In genomic region chr12:51424662-51425539, GRCh38 we compare ENCODE assay signal across 8 cellular contexts. TPM values are rescaled to one million over a fixed set of nuclear protein-coding genes. Genes with fewer than 3 reads are reported as not detected.
DNase-seq lines count a peak whose midpoint lies in the region; ATAC-seq, FAIRE-seq and TF ChIP-seq lines count a peak whose summit lies in the region.

Gene SLC4A8 (plus strand): TSS chr12:51424831. CDS start chr12:51424988, 157 bp downstream.

- no peak within 1 kb of the TSS for H4K91ac ChIP-seq in H1 (replicated peaks; ENCODE audit: insufficient read length, low read length)

- intact Hi-C loops in CD14-positive monocyte (cut with micrococcal nuclease) = loop anchor here (5.0 to 10.0 kb wide), 4 partner anchors 107 to 597 kb away; a partner anchor contains a TSS

- TF ChIP-seq POLR2A in H1 (IDR thresholded peaks at IDR 0.05; ENCODE audit: control extremely low read depth in 1 of 2, low read depth in 2 of 2, low read length in 2 of 2) = peak in 1 of 2 experiments; percentile 57; a peak in 1 of 3 replicates

- H3K4me1 ChIP-seq in H1 (replicated peaks in 1 of 4; ENCODE audit: control insufficient read depth in 3 of 4, insufficient read depth in 4 of 4, low read length in 3 of 4) = peaks cover 0 to 10% (median 2%) of the 10 kb centered on the region in 4 experiments; a peak in 3 of 7 replicates
- peaks cover 6% of the 10 kb centered on the region for H3K4me1 ChIP-seq in mesendoderm (ENCODE audit: control insufficient read depth, low read depth, low read length)

- H3K27me3 ChIP-seq in H1 (replicated peaks in 1 of 4; ENCODE audit: control insufficient read depth in 3 of 4, extremely low read depth in 1 of 4, insufficient read depth in 3 of 4, low read length in 3 of 4) (no peaks in the 10 kb centered on the region), mesendoderm (ENCODE audit: insufficient read depth, low read length, poor library complexity) (no peaks in the 10 kb centered on the region)

- H2BK5ac ChIP-seq in H1 (ENCODE audit: low read depth, low read length) = no peak within 1 kb of the TSS
- peak within 1 kb of the TSS; percentile 35 for H2BK5ac ChIP-seq in mesendoderm (ENCODE audit: low read length)

- DNase-seq in CD14-positive monocyte (ENCODE audit: low spot score) = peak; percentile 68
- DNase-seq in NCI-H82 treated with DMSO at 0.1 percent for 48 hours (lab: John Stamatoyannopoulos, UW; ENCODE audit: unreplicated experiment) = peak; percentile 76
- DNase-seq in activated CD8-positive, alpha-beta memory T cell treated with anti-CD3 and anti-CD28 coated beads for 48 hours (ENCODE audit: low read depth in 2 of 3, low spot score in 2 of 3) = peak; percentile 57 to 68 (median 59)
- DNase-seq in H1 (ENCODE audit: low read depth in 1 of 2, low spot score in 2 of 2) = peak; percentile 85 to 96
- peak; percentile 98 for DNase-seq in mesendoderm
- DNase-seq in stimulated activated CD8-positive, alpha-beta memory T cell treated with anti-CD3 and anti-CD28 coated beads, Interleukin-12 subunit alpha, Interleukin-12 subunit beta, amount 100 ng/mL, for 24 hours (ENCODE audit: extremely low read depth) = peak; percentile 48

- no peaks in the 10 kb centered on the region for H3K9me3 ChIP-seq in H1 (ENCODE audit: insufficient read depth in 2 of 2, low read depth in 1 of 2, low read length in 1 of 2)

- no peaks in the 10 kb centered on the region for H3K36me3 Mint-ChIP-seq in CD14-positive monocyte

- H3K27ac ChIP-seq in H1 (ENCODE audit: low read depth, low read length) (no peak within 1 kb of the TSS), mesendoderm (ENCODE audit: low read depth, low read length) (peak within 1 kb of the TSS; percentile 51)

- TF ChIP-seq CTCF in CD14-positive monocyte (IDR thresholded peaks at IDR 0.05) (peak; percentile 92), H1 (IDR thresholded peaks at IDR 0.05; ENCODE audit: control extremely low read depth in 1 of 3, insufficient read depth in 1 of 3, low read depth in 1 of 3, low read length in 3 of 3) (peak; percentile 66 to 83 (median 77))

- ATAC-seq in GM19397 (IDR thresholded peaks at IDR 0.05; ENCODE audit: unreplicated experiment) = peak; percentile 89
- ATAC-seq in HG03565 (IDR thresholded peaks at IDR 0.05; ENCODE audit: unreplicated experiment) = peak; percentile 83

- H3K36me3 ChIP-seq in H1 (ENCODE audit: control insufficient read depth in 2 of 4, insufficient read depth in 4 of 4, low read length in 3 of 4) (no peaks in the 10 kb centered on the region), mesendoderm (ENCODE audit: control insufficient read depth, insufficient read depth, low read length) (no peaks in the 10 kb centered on the region)

- no peak within 1 kb of the TSS for H2BK12ac ChIP-seq in H1 (ENCODE audit: low read depth, low read length)

- H2AFZ ChIP-seq in H1 (ENCODE audit: low read length) = peak within 1 kb of the TSS; percentile 3; the same call in 1 of the 2 replicates

- no peak within 1 kb of the TSS for H3K14ac ChIP-seq in H1 (ENCODE audit: insufficient read length)

- FAIRE-seq in H1 (lab: Jason Lieb, UNC) = no peak

- no peaks in the 10 kb centered on the region for H4K20me1 ChIP-seq in H1 (replicated peaks in 1 of 2; ENCODE audit: control insufficient read depth in 1 of 2, insufficient read depth in 2 of 2, low read length in 2 of 2)

- H3K18ac ChIP-seq in H1 (ENCODE audit: extremely low read depth, low read length) (peak within 1 kb of the TSS; percentile 56; the same call in 1 of the 2 replicates), mesendoderm (ENCODE audit: low read length) (no peak within 1 kb of the TSS)

- H3K23ac ChIP-seq in H1 (ENCODE audit: insufficient read length) (no peak within 1 kb of the TSS), mesendoderm (ENCODE audit: low read length) (peak within 1 kb of the TSS; percentile 37)

- CTCF ChIA-PET in H1 (lab: Charles Lee; ENCODE audit: partially characterized antibody) = interaction anchor here (0.6 to 13.5 kb wide), 7 partner anchors 11 to 1253 kb away, joined by 3 to 137 read pairs (median 3); no protein-coding TSS in a partner anchor

- peak within 1 kb of the TSS; percentile 52 to 79 (median 62) for H3K4me3 ChIP-seq in H1 (ENCODE audit: extremely low read depth in 1 of 4, insufficient read depth in 2 of 4, low read depth in 3 of 4, low read length in 4 of 4)
- peak within 1 kb of the TSS; percentile 54 for H3K4me3 ChIP-seq in mesendoderm (ENCODE audit: low read length)

- H4K8ac ChIP-seq in H1 (ENCODE audit: extremely low read depth, insufficient read depth, low read length) (no peak within 1 kb of the TSS; the same call in 1 of the 2 replicates), mesendoderm (ENCODE audit: low read depth, low read length) (no peak within 1 kb of the TSS)

- 1% methylated on average over 63 of the region's 73 CpGs; no CpG with 5 or more reads in 1 of the 2 experiments for WGBS in H1 (ENCODE audit: extremely low coverage in 1 of 2, insufficient coverage in 1 of 2, insufficient read length in 1 of 2, insufficient replicate concordance in 2 of 2, low coverage in 1 of 2, low lambda C conversion rate in 2 of 2, missing lambda C conversion rate in 1 of 2), 2 experiments
- WGBS in mesendoderm (ENCODE audit: extremely low coverage, insufficient coverage, low lambda C conversion rate) = no CpG with 5 or more reads among the region's 73 CpGs

- TF ChIP-seq RAD21 in H1 (IDR thresholded peaks at IDR 0.05 in 1 of 2, conservative IDR thresholded peaks at IDR 0.05 in 1 of 2; ENCODE audit: low read depth in 2 of 2, low read length in 2 of 2) = peak; percentile 64 to 80

- H2BK120ac ChIP-seq in H1 (replicated peaks; ENCODE audit: low read depth, low read length) (no peak within 1 kb of the TSS), mesendoderm (ENCODE audit: low read depth, low read length) (no peak within 1 kb of the TSS)

- no peak within 1 kb of the TSS for H3K4ac ChIP-seq in H1 (replicated peaks; ENCODE audit: insufficient read length, low read depth, low read length)
- H3K4ac ChIP-seq in mesendoderm (ENCODE audit: low read depth, low read length) = no peak within 1 kb of the TSS

- H3K27ac Mint-ChIP-seq in CD14-positive monocyte = no peak within 1 kb of the TSS

- peaks cover 0 to 5% of the 10 kb centered on the region in 2 experiments; a peak in 1 of 4 replicates for H3K79me2 ChIP-seq in H1 (ENCODE audit: control insufficient read depth in 1 of 2, insufficient read depth in 2 of 2, low read length in 2 of 2)
- no peaks in the 10 kb centered on the region for H3K79me2 ChIP-seq in mesendoderm (ENCODE audit: control insufficient read depth, insufficient read depth, low read length)

- H3K9me3 Mint-ChIP-seq in CD14-positive monocyte = peaks cover 0 to 4% (median 0%) of the 10 kb centered on the region in 7 donors

- H3K56ac ChIP-seq in H1 (replicated peaks; ENCODE audit: insufficient read length, low read depth, low read length) (no peak within 1 kb of the TSS), mesendoderm (ENCODE audit: low read length) (peak within 1 kb of the TSS; percentile 80)

- H3K23me2 ChIP-seq in H1 (ENCODE audit: low read depth, low read length) = peaks cover 3% of the 10 kb centered on the region; the same call in 1 of the 2 replicates

- no peak within 1 kb of the TSS for H4K5ac ChIP-seq in H1 (ENCODE audit: insufficient read length, low read depth, low read length)
- H4K5ac ChIP-seq in mesendoderm (ENCODE audit: low read length) = no peak within 1 kb of the TSS

- no peak within 1 kb of the TSS for H2AK5ac ChIP-seq in H1 (ENCODE audit: low read depth, low read length)
- H2AK5ac ChIP-seq in mesendoderm (ENCODE audit: low read length) = no peak within 1 kb of the TSS

- H3K4me2 ChIP-seq in H1 (ENCODE audit: insufficient read depth in 1 of 2, low read depth in 2 of 2, low read length in 2 of 2) (peak within 1 kb of the TSS; percentile 50 to 71), mesendoderm (ENCODE audit: low read length) (peak within 1 kb of the TSS; percentile 58)

- H2BK20ac ChIP-seq in H1 (ENCODE audit: low read length) = no peak within 1 kb of the TSS

- no peak for TF ChIP-seq EP300 in H1 (IDR thresholded peaks at IDR 0.05; ENCODE audit: borderline replicate concordance in 1 of 2, low read depth in 2 of 2, low read length in 2 of 2)

- peaks cover 11% of the 10 kb centered on the region for H3K4me1 Mint-ChIP-seq in CD14-positive monocyte

- H3K4me3 Mint-ChIP-seq in CD14-positive monocyte = peak within 1 kb of the TSS; percentile 70 to 83

- H3K9ac ChIP-seq in H1 (replicated peaks in 1 of 4; ENCODE audit: extremely low read depth in 1 of 4, low read depth in 3 of 4, low read length in 3 of 4) (no peak within 1 kb of the TSS; a peak in 2 of 7 replicates), mesendoderm (ENCODE audit: low read length) (peak within 1 kb of the TSS; percentile 46)

- H3K79me1 ChIP-seq in H1 (ENCODE audit: low read depth, low read length) (no peaks in the 10 kb centered on the region), mesendoderm (ENCODE audit: low read length) (no peaks in the 10 kb centered on the region)

- H2BK15ac ChIP-seq in H1 (ENCODE audit: low read length) (no peak within 1 kb of the TSS), mesendoderm (replicated peaks; ENCODE audit: low read depth) (no peak within 1 kb of the TSS)

- peaks cover 22 to 35% (median 25%) of the 10 kb centered on the region in 3 donors for H3K27me3 Mint-ChIP-seq in CD14-positive monocyte (ENCODE audit: low read depth in 3 of 3)

- POLR2A ChIA-PET in H1 (lab: Charles Lee; ENCODE audit: partially characterized antibody) = no interaction called here

TF ChIP-seq in H1, 55 proteins besides CTCF, POLR2A, EP300 and RAD21 (continues in another document):
- TF ChIP-seq CREB1 (IDR thresholded peaks at IDR 0.05) (peak; percentile 44), PHF8 (conservative IDR thresholded peaks at IDR 0.05; ENCODE audit: low read depth, low read length) (peak; percentile 55; the same call in 1 of the 2 replicates), TEAD4 (IDR thresholded peaks at IDR 0.05; ENCODE audit: low read depth, low read length) (no peak), SP4 (IDR thresholded peaks at IDR 0.05; ENCODE audit: low read length) (peak; percentile 74), SIN3A (conservative IDR thresholded peaks at IDR 0.05 in 1 of 2, IDR thresholded peaks at IDR 0.05 in 1 of 2; ENCODE audit: low read depth in 1 of 2, low read length in 2 of 2) (peak in 1 of 2 experiments; percentile 46; a peak in 1 of 4 replicates), TAF7 (optimal IDR thresholded peaks at IDR 0.05; ENCODE audit: borderline replicate concordance, low read depth, low read length) (peak; percentile 58)

RNA-seq across cellular contexts. Expression of gene SLC4A8, which starts in this region (rescaled TPM):
- 1 to 10 TPM; 1.9 to 2.3 TPM for polyA plus RNA-seq in CD14-positive monocyte
- 13.4 and 15.2 TPM in 2 replicates for total RNA-seq in H1 (2021; fragmentation: NEBNext Ultra II Directional; extraction: Animal tissue kit (Norgen Biotek cat#: 25700))
- 8.6 and 11.2 TPM in 2 replicates for polyA plus RNA-seq in H1 (2011; rRNA removed)
- 9.1 TPM for polyA plus RNA-seq in H1 (2011; cell fraction: cytosol; rRNA removed)
- 8.8 TPM for polyA plus RNA-seq in H1 (2011; cell fraction: nucleus; rRNA removed)
- polyA plus RNA-seq in H1 (2012, experiment 1 of 2) = 5.5 to 7.9 TPM (median 7.2 TPM) in 4 replicates
- polyA plus RNA-seq in H1 (2012, experiment 2 of 2) = 1.4 TPM
- 4.3 TPM for polyA plus RNA-seq in H1 (2013, experiment 1 of 2)
- 3.6 TPM for polyA plus RNA-seq in H1 (2013, experiment 2 of 2)
- 25.2 and 27.7 TPM in 2 replicates for polyA minus RNA-seq in H1 (2011; rRNA and poly(A)+ RNA removed)
- polyA minus RNA-seq in H1 (2011; cell fraction: cytosol; rRNA and poly(A)+ RNA removed) = 9.0 TPM
- polyA minus RNA-seq in H1 (2011; cell fraction: nucleus; rRNA and poly(A)+ RNA removed) = 18.1 TPM
- polyA plus RNA-seq in mesendoderm (2013, experiment 1 of 2) = 1.4 TPM
- polyA plus RNA-seq in mesendoderm (2013, experiment 2 of 2) = 1.2 TPM

Comparison
In these comparisons a context has a peak if more than half of its experiments do, and no peak if none do; other contexts are left out.
1. DNase-seq: peak in every context shown above with its lines; median percentile 98 in mesendoderm; 90 in H1; 76 in NCI-H82 treated with DMSO at 0.1 percent for 48 hours; 68 in CD14-positive monocyte; 59 in activated CD8-positive, alpha-beta memory T cell treated with anti-CD3 and anti-CD28 coated beads for 48 hours; 48 in stimulated activated CD8-positive, alpha-beta memory T cell treated with anti-CD3 and anti-CD28 coated beads, Interleukin-12 subunit alpha, Interleukin-12 subunit beta, amount 100 ng/mL, for 24 hours.